ENCODE assay signal across 14 cellular contexts in the genomic region with DNA sequence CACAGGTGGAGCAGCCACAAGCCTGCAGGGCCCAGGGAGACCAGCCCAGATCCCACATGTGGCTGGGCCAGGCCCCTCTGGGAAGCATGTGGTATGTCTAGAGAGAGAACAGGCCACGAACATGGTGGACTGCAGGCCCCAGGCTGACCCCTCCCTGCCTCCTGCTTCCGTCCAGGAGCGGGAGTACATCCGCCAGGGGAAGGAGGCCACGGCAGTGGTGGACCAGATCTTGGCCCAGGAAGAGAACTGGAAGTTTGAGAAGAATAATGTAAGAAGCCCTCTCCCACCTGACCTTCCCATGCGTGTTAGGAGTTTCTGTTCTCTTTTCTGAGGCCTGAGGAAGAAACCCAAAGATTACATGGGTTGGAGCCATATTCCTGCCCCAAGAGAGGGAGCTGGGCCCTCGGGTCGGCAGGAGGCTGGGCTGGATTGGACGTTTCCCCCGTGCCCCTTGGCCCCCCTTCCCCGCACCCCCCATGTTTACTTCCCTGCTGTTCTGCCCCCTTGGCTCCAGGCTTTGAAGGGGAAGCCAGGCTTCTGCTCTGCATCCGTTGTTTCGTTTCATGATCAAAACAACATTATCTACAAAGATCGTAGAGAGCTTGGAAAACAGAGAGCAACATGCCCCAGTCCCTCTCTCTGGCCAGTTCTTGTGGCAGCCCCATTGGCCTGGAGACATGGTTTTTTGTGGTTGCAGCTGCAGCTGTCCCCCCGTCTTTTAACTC. TPM values are rescaled to one million over a fixed set of nuclear protein-coding genes. Genes with fewer than 3 reads are reported as not detected.
DNase-seq lines count a peak whose midpoint lies in the region; TF ChIP-seq lines count a peak whose summit lies in the region.
"Had no signal": no experiment of that assay in that cellular context is flagged by ENCODE, and none has a peak within 500 bp of the region (broad histone marks: within the 10 kb centered on the region; RNA-seq: fewer than 3 reads in every experiment).

No MANE protein-coding gene starts in this region.

- intact Hi-C loops in esophagus squamous epithelium (cut with DNase I): no loop called here

- no peaks in the 10 kb centered on the region for H3K79me2 ChIP-seq in OCI-LY3 (ENCODE audit: low read length)

- H2AFZ ChIP-seq in OCI-LY3 (ENCODE audit: low read depth, low read length): no peak overlapping the region

- peak overlapping the region; percentile 69 to 99 (median 93) for H3K4me2 ChIP-seq in BLaER1 treated with 17β-estradiol and CSF1 and Interleukin-3, amounts not matched to agents 10 nM and 100 nM
- peak overlapping the region; percentile 67 for H3K4me2 ChIP-seq in OCI-LY3 (ENCODE audit: low read length)
- H3K4me2 ChIP-seq: KMS-11 had no signal

- TF ChIP-seq POLR2A in esophagus squamous epithelium (IDR thresholded peaks at IDR 0.05): no peak

- peak overlapping the region; percentile 30 to 83 (median 74); a peak in 20 of 22 replicates for H3K27ac ChIP-seq in BLaER1 treated with 17β-estradiol and CSF1 and Interleukin-3, amounts not matched to agents 10 nM and 100 nM
- H3K27ac ChIP-seq in OCI-LY3 (ENCODE audit: low read length): peak overlapping the region; percentile 67
- peak overlapping the region; percentile 33 to 83 (median 70) for H3K27ac ChIP-seq in esophagus squamous epithelium
- H3K27ac ChIP-seq: KMS-11 had no signal

- no peaks in the 10 kb centered on the region for H3K9me3 ChIP-seq in BLaER1 treated with 17β-estradiol and CSF1 and Interleukin-3, amounts not matched to agents 10 nM and 100 nM (replicated peaks in 1 of 11)
- H3K9me3 ChIP-seq in OCI-LY3 (ENCODE audit: insufficient read depth, low read length) (no peaks in the 10 kb centered on the region), esophagus squamous epithelium (no peaks in the 10 kb centered on the region)

- peak overlapping the region; percentile 9 to 74 (median 65); a peak in 19 of 22 replicates for H3K9ac ChIP-seq in BLaER1 treated with 17β-estradiol and CSF1 and Interleukin-3, amounts not matched to agents 10 nM and 100 nM
- peak overlapping the region; percentile 39; the same call in 1 of the 2 replicates for H3K9ac ChIP-seq in OCI-LY3 (ENCODE audit: low read length)
- H3K9ac ChIP-seq: KMS-11 had no signal

- H3K4me3 ChIP-seq in BLaER1 treated with 17β-estradiol and CSF1 and Interleukin-3, amounts not matched to agents 10 nM and 100 nM: peak overlapping the region in 7 of 10 experiments; percentile 22 to 57 (median 44); a peak in 13 of 20 replicates
- peak overlapping the region; percentile 43; the same call in 1 of the 2 replicates for H3K4me3 ChIP-seq in OCI-LY3 (ENCODE audit: low read length)
- H3K4me3 ChIP-seq in esophagus squamous epithelium: no peak overlapping the region

- H3K36me3 ChIP-seq in BLaER1 treated with 17β-estradiol and CSF1 and Interleukin-3, amounts not matched to agents 10 nM and 100 nM: peaks cover 21 to 83% (median 52%) of the 10 kb centered on the region in 11 experiments
- H3K36me3 ChIP-seq in OCI-LY3 (replicated peaks; ENCODE audit: low read depth, low read length): peaks cover 9% of the 10 kb centered on the region
- peaks cover 7 to 87% (median 13%) of the 10 kb centered on the region in 3 donors for H3K36me3 ChIP-seq in esophagus squamous epithelium

- peaks cover 24 to 91% (median 62%) of the 10 kb centered on the region in 11 experiments; a peak in 21 of 22 replicates for H4K20me1 ChIP-seq in BLaER1 treated with 17β-estradiol and CSF1 and Interleukin-3, amounts not matched to agents 10 nM and 100 nM
- no peaks in the 10 kb centered on the region for H4K20me1 ChIP-seq in OCI-LY3 (ENCODE audit: insufficient read depth, low read length)

- WGBS in esophagus squamous epithelium, 2 donors: 60 to 69% methylated on average over 8 to 13 of the region's 15 CpGs

- peaks cover 49 to 80% (median 68%) of the 10 kb centered on the region in 10 experiments for H3K4me1 ChIP-seq in BLaER1 treated with 17β-estradiol and CSF1 and Interleukin-3, amounts not matched to agents 10 nM and 100 nM
- peaks cover 27% of the 10 kb centered on the region for H3K4me1 ChIP-seq in OCI-LY3 (ENCODE audit: low read length)
- H3K4me1 ChIP-seq in esophagus squamous epithelium: peaks cover 18 to 66% (median 41%) of the 10 kb centered on the region in 3 donors

- no peaks in the 10 kb centered on the region for H3K27me3 ChIP-seq in BLaER1 treated with 17β-estradiol and CSF1 and Interleukin-3, amounts not matched to agents 10 nM and 100 nM
- no peaks in the 10 kb centered on the region for H3K27me3 ChIP-seq in OCI-LY3 (ENCODE audit: low read depth, low read length)
- H3K27me3 ChIP-seq in esophagus squamous epithelium: no peaks in the 10 kb centered on the region

- DNase-seq in esophagus squamous epithelium (lab: John Stamatoyannopoulos, UW) (no peak), pons (ENCODE audit: low spot score) (peak; percentile 51), A172 (ENCODE audit: low spot score) (no peak), NCI-H345 treated with DMSO at 0.1 percent for 48 hours (lab: John Stamatoyannopoulos, UW; ENCODE audit: unreplicated experiment) (no peak), NCI-H1417 (lab: John Stamatoyannopoulos, UW) (no peak), COLO668 (lab: John Stamatoyannopoulos, UW; ENCODE audit: unreplicated experiment) (no peak)
- DNase-seq: activated T-cell treated with anti-CD3 and anti-CD28 coated beads, Interleukin-2, amount 50 U/mL, for 4 hours; HCEC 1CT; NCI-H2227 treated with DMSO at 0.1 percent for 48 hours; stimulated activated CD4-positive, alpha-beta T cell treated with anti-CD3 and anti-CD28 coated beads, Interleukin-12 subunit alpha, Interleukin-12 subunit beta, amount 100 ng/mL, for 4 hours had no signal

- TF ChIP-seq CTCF in OCI-LY3 (IDR thresholded peaks at IDR 0.05; ENCODE audit: low read depth, low read length) (no peak), esophagus squamous epithelium (IDR thresholded peaks at IDR 0.05) (no peak)

RNA-seq across cellular contexts. Expression of gene TCAP, which starts 5.7 kb away (rescaled TPM):
- total RNA-seq in esophagus squamous epithelium: under 1 TPM; 0.11 to 0.57 (median 0.29) TPM
- total RNA-seq in A172 (2014; rRNA removed; shearing (Covaris generic)): 0.19 and 0.26 TPM in 2 replicates

RNA-seq across cellular contexts. Expression of gene PNMT, which starts 8.8 kb away (rescaled TPM):
- 1 to 10 TPM in 2 of 4 donors, under 1 TPM in 2; 0.26 to 8.4 (median 1.3) TPM for total RNA-seq in esophagus squamous epithelium
- not detected in 2 replicates for total RNA-seq in A172 (2014; rRNA removed; shearing (Covaris generic))
- total RNA-seq: activated T-cell treated with anti-CD3 and anti-CD28 coated beads, Interleukin-2, amount 50 U/mL, for 4 hours; glomerular endothelial cell had no signal

RNA-seq across cellular contexts. Expression of gene STARD3, which starts 22.5 kb away (rescaled TPM):
- 10 to 100 TPM; 27.3 to 46.7 (median 33.4) TPM for total RNA-seq in esophagus squamous epithelium
- total RNA-seq in A172 (2014; rRNA removed; shearing (Covaris generic)): 35.1 and 42.9 TPM in 2 replicates

RNA-seq across cellular contexts. Expression of gene PGAP3, which starts 28.4 kb away (rescaled TPM):
- total RNA-seq in esophagus squamous epithelium: 10 to 100 TPM; 10.7 to 34.2 (median 19.2) TPM
- total RNA-seq in A172 (2014; rRNA removed; shearing (Covaris generic)): 10.8 and 11.4 TPM in 2 replicates

RNA-seq across cellular contexts. Expression of gene PPP1R1B, which starts 32.7 kb away (rescaled TPM):
- 1 to 10 TPM in 2 of 4 donors, under 1 TPM in 2; 0.23 to 4.8 (median 2.4) TPM for total RNA-seq in esophagus squamous epithelium
- total RNA-seq in A172 (2014; rRNA removed; shearing (Covaris generic)): not detected in 2 replicates
- total RNA-seq: glomerular endothelial cell had no signal

Comparison
In these comparisons a context has a peak if more than half of its experiments do, and no peak if none do; other contexts are left out.
1. H3K4me3 ChIP-seq: peak in BLaER1 treated with 17β-estradiol and CSF1 and Interleukin-3, amounts not matched to agents 10 nM and 100 nM (7 of 10) and OCI-LY3 (single experiment); none in esophagus squamous epithelium (0 of 4).
2. Peak in every context shown above with its lines, with median percentiles within 50 percentile points of each other: H3K27ac ChIP-seq.